ENCODE assay signal across 8 cellular contexts in the genomic region with DNA sequence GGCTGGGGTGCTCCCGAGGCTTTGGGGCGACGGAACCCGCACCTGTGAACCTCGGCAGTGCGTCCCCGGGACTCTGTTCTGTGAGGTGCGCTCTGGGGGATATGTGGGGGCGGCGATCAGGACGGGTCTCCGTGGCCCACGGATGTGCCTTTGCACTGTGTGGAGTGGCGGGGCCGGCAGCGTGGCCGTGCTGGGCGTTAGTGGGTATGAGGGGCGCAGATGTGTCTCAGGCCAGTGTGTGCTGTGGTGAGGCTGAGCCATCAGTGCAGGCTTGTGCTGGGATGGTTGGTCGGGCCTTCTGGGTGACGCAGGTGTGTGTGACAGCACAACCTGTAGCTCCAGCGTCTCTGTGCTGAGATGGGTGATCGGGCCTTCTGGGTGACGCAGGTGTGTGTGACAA. TPM values are rescaled to one million over a fixed set of nuclear protein-coding genes. Genes with fewer than 3 reads are reported as not detected.
DNase-seq lines count a peak whose midpoint lies in the region; ATAC-seq lines count a peak whose summit lies in the region.

No MANE protein-coding gene starts in this region.

- H3K9me3 Mint-ChIP-seq in natural killer cell treated with Interleukin-12 subunit alpha and Interleukin-12 subunit beta and Interleukin-15 and Interleukin-18, amount 100 ng/mL, for 72 hours: no peaks in the 10 kb centered on the region

- H2BK120ac ChIP-seq in trophoblast cell (ENCODE audit: insufficient read depth, low read length, poor library complexity): no peak overlapping the region

- H3K4me3 ChIP-seq in BLaER1 treated with 17β-estradiol and CSF1 and Interleukin-3, amounts not matched to agents 10 nM and 100 nM: peak overlapping the region; percentile 57 to 75 (median 66)
- H3K4me3 ChIP-seq in Karpas-422 (ENCODE audit: low read length) (peak overlapping the region; percentile 77), trophoblast cell (ENCODE audit: low read depth, low read length) (no peak overlapping the region)
- peak overlapping the region; percentile 55 for H3K4me3 ChIP-seq in effector memory CD4-positive, alpha-beta T cell (ENCODE audit: insufficient read depth, low read depth, low read length, poor library complexity, severe bottlenecking)

- no peak overlapping the region for H3K18ac ChIP-seq in trophoblast cell (ENCODE audit: low read length)

- peak overlapping the region; percentile 93 for H3K4me3 Mint-ChIP-seq in natural killer cell treated with Interleukin-12 subunit alpha and Interleukin-12 subunit beta and Interleukin-15 and Interleukin-18, amount 100 ng/mL, for 72 hours

- peaks cover 0 to 10% (median 0%) of the 10 kb centered on the region in 11 experiments; a peak in 7 of 22 replicates for H4K20me1 ChIP-seq in BLaER1 treated with 17β-estradiol and CSF1 and Interleukin-3, amounts not matched to agents 10 nM and 100 nM
- no peaks in the 10 kb centered on the region for H4K20me1 ChIP-seq in Karpas-422 (ENCODE audit: insufficient read depth, low read depth, low read length)

- peak overlapping the region; percentile 91 to 97 for H3K27ac Mint-ChIP-seq in natural killer cell treated with Interleukin-12 subunit alpha and Interleukin-12 subunit beta and Interleukin-15 and Interleukin-18, amount 100 ng/mL, for 72 hours

- H3K79me2 ChIP-seq in Karpas-422 (ENCODE audit: low read length): peaks cover 68% of the 10 kb centered on the region
- no peaks in the 10 kb centered on the region for H3K79me2 ChIP-seq in trophoblast cell (ENCODE audit: control insufficient read depth, insufficient read depth, low read length, poor library complexity)

- peaks cover 30 to 60% (median 35%) of the 10 kb centered on the region in 11 experiments for H3K36me3 ChIP-seq in BLaER1 treated with 17β-estradiol and CSF1 and Interleukin-3, amounts not matched to agents 10 nM and 100 nM
- H3K36me3 ChIP-seq in Karpas-422 (ENCODE audit: insufficient read depth, low read length) (peaks cover 35% of the 10 kb centered on the region), trophoblast cell (ENCODE audit: control insufficient read depth in 1 of 2, insufficient read depth in 2 of 2, low read length in 2 of 2) (peaks cover 4 to 10% of the 10 kb centered on the region in 2 experiments)
- H3K36me3 ChIP-seq in effector memory CD4-positive, alpha-beta T cell (ENCODE audit: control insufficient read depth, insufficient read depth, low read length): peaks cover 16% of the 10 kb centered on the region

- no peak overlapping the region for H2BK5ac ChIP-seq in trophoblast cell (ENCODE audit: low read depth, low read length, poor library complexity)

- DNase-seq in Karpas-422: no peak
- DNase-seq in effector memory CD4-positive, alpha-beta T cell: no peak
- no peak for DNase-seq in natural killer cell treated with Interleukin-12 subunit alpha and Interleukin-12 subunit beta and Interleukin-15 and Interleukin-18, amount 100 ng/mL, for 72 hours (ENCODE audit: low spot score)
- DNase-seq in trophoblast cell: no peak
- DNase-seq in NCI-H2227 (lab: John Stamatoyannopoulos, UW; ENCODE audit: unreplicated experiment): no peak
- no peak for DNase-seq in NK-92 (lab: John Stamatoyannopoulos, UW; ENCODE audit: unreplicated experiment)
- no peak for DNase-seq in stimulated activated CD4-positive, alpha-beta T cell treated with anti-CD3 and anti-CD28 coated beads, Interleukin-15, amount 100 ng/mL, for 24 hours

- no peak overlapping the region for H4K12ac ChIP-seq in trophoblast cell (ENCODE audit: low read depth, low read length)

- ATAC-seq in natural killer cell treated with Interleukin-12 subunit alpha and Interleukin-12 subunit beta and Interleukin-15 and Interleukin-18, amount 100 ng/mL, for 72 hours: peak; percentile 29 to 44

- WGBS in trophoblast cell (ENCODE audit: extremely low coverage, insufficient coverage, insufficient read length): no CpG with 5 or more reads among the region's 24 CpGs

- no peak overlapping the region for H3K23ac ChIP-seq in trophoblast cell (ENCODE audit: low read length)

- no peaks in the 10 kb centered on the region for H3K9me2 ChIP-seq in Karpas-422 (replicated peaks; ENCODE audit: insufficient read depth, low read length)

- no peaks in the 10 kb centered on the region for H3K27me3 Mint-ChIP-seq in natural killer cell treated with Interleukin-12 subunit alpha and Interleukin-12 subunit beta and Interleukin-15 and Interleukin-18, amount 100 ng/mL, for 72 hours

- peaks cover 0 to 16% (median 9%) of the 10 kb centered on the region in 11 experiments; a peak in 12 of 22 replicates for H3K9me3 ChIP-seq in BLaER1 treated with 17β-estradiol and CSF1 and Interleukin-3, amounts not matched to agents 10 nM and 100 nM (replicated peaks in 1 of 11)
- no peaks in the 10 kb centered on the region; the same call in 1 of the 2 replicates for H3K9me3 ChIP-seq in Karpas-422 (ENCODE audit: low read length)
- no peaks in the 10 kb centered on the region for H3K9me3 ChIP-seq in effector memory CD4-positive, alpha-beta T cell (ENCODE audit: control insufficient read depth, low read length)
- peaks cover 2% of the 10 kb centered on the region for H3K9me3 ChIP-seq in trophoblast cell (ENCODE audit: insufficient read depth, low read depth, low read length)

- no peak overlapping the region for H2AK5ac ChIP-seq in trophoblast cell (ENCODE audit: low read length)

- peak overlapping the region; percentile 69 to 84 (median 77) for H3K9ac ChIP-seq in BLaER1 treated with 17β-estradiol and CSF1 and Interleukin-3, amounts not matched to agents 10 nM and 100 nM
- H3K9ac ChIP-seq in Karpas-422 (ENCODE audit: low read length): peak overlapping the region; percentile 82
- no peak overlapping the region for H3K9ac ChIP-seq in trophoblast cell (ENCODE audit: low read length)

- peaks cover 6 to 52% (median 13%) of the 10 kb centered on the region in 10 experiments; a peak in 16 of 20 replicates for H3K4me1 ChIP-seq in BLaER1 treated with 17β-estradiol and CSF1 and Interleukin-3, amounts not matched to agents 10 nM and 100 nM
- H3K4me1 ChIP-seq in Karpas-422 (ENCODE audit: low read length) (peaks cover 35% of the 10 kb centered on the region), trophoblast cell (ENCODE audit: control insufficient read depth in 1 of 2, insufficient read depth in 2 of 2, low read length in 2 of 2) (no peaks in the 10 kb centered on the region)
- peaks cover 12% of the 10 kb centered on the region for H3K4me1 ChIP-seq in effector memory CD4-positive, alpha-beta T cell (ENCODE audit: control insufficient read depth, insufficient read depth, low read length, poor library complexity, severe bottlenecking)

- peaks cover 12% of the 10 kb centered on the region for H3K36me3 Mint-ChIP-seq in natural killer cell treated with Interleukin-12 subunit alpha and Interleukin-12 subunit beta and Interleukin-15 and Interleukin-18, amount 100 ng/mL, for 72 hours

- H4K8ac ChIP-seq in trophoblast cell (ENCODE audit: low read depth, low read length): no peak overlapping the region

- H2AFZ ChIP-seq in Karpas-422 (ENCODE audit: low read length) (peak overlapping the region; percentile 86; the same call in 1 of the 2 replicates), trophoblast cell (ENCODE audit: insufficient read depth, low read length, poor library complexity) (no peak overlapping the region)

- H3K14ac ChIP-seq in trophoblast cell (ENCODE audit: low read length): no peak overlapping the region

- H3K4me2 ChIP-seq in BLaER1 treated with 17β-estradiol and CSF1 and Interleukin-3, amounts not matched to agents 10 nM and 100 nM: peak overlapping the region; percentile 68 to 86 (median 79)
- peak overlapping the region; percentile 79 for H3K4me2 ChIP-seq in Karpas-422 (ENCODE audit: low read depth, low read length, poor library complexity, severe bottlenecking)
- no peak overlapping the region for H3K4me2 ChIP-seq in trophoblast cell (ENCODE audit: low read length)

- no peak overlapping the region for H3K4ac ChIP-seq in trophoblast cell (ENCODE audit: low read depth, low read length)

- no peak overlapping the region for H4K91ac ChIP-seq in trophoblast cell (ENCODE audit: low read depth, low read length)

- H2BK12ac ChIP-seq in trophoblast cell (ENCODE audit: low read length): no peak overlapping the region

- H3K79me1 ChIP-seq in trophoblast cell (ENCODE audit: low read length): no peaks in the 10 kb centered on the region

- H3K4me1 Mint-ChIP-seq in natural killer cell treated with Interleukin-12 subunit alpha and Interleukin-12 subunit beta and Interleukin-15 and Interleukin-18, amount 100 ng/mL, for 72 hours (ENCODE audit: low read depth in 2 of 2): peaks cover 6 to 11% of the 10 kb centered on the region in 2 donors

- peak overlapping the region; percentile 65 to 88 (median 76); a peak in 21 of 22 replicates for H3K27ac ChIP-seq in BLaER1 treated with 17β-estradiol and CSF1 and Interleukin-3, amounts not matched to agents 10 nM and 100 nM
- H3K27ac ChIP-seq in Karpas-422 (ENCODE audit: low read length) (peak overlapping the region; percentile 11; the same call in 1 of the 2 replicates), trophoblast cell (ENCODE audit: low read depth, low read length) (no peak overlapping the region)
- peak overlapping the region; percentile 95 for H3K27ac ChIP-seq in effector memory CD4-positive, alpha-beta T cell (ENCODE audit: insufficient read depth, low read length, poor library complexity, severe bottlenecking)

- no peaks in the 10 kb centered on the region for H3K27me3 ChIP-seq in BLaER1 treated with 17β-estradiol and CSF1 and Interleukin-3, amounts not matched to agents 10 nM and 100 nM
- no peaks in the 10 kb centered on the region for H3K27me3 ChIP-seq in Karpas-422 (ENCODE audit: low read length)
- no peaks in the 10 kb centered on the region for H3K27me3 ChIP-seq in effector memory CD4-positive, alpha-beta T cell (replicated peaks; ENCODE audit: control insufficient read depth, insufficient read depth, low read length, poor library complexity, severe bottlenecking)
- no peaks in the 10 kb centered on the region for H3K27me3 ChIP-seq in trophoblast cell (ENCODE audit: insufficient read depth, low read length)

RNA-seq across cellular contexts. Expression of gene ZNF331, which starts 16.9 kb away (rescaled TPM):
- total RNA-seq in Karpas-422 (2014; rRNA removed; shearing (Covaris generic); ENCODE audit: low replicate concordance): 21.7 and 28.3 TPM in 2 replicates
- 10 to 100 TPM; 12.0 to 15.1 TPM for total RNA-seq in natural killer cell treated with Interleukin-12 subunit alpha and Interleukin-12 subunit beta and Interleukin-15 and Interleukin-18, amount 100 ng/mL, for 72 hours
- polyA plus RNA-seq in trophoblast cell (2013): 22.2 and 23.3 TPM in 2 replicates
